Comparison of ENCODE assay signal across 23 cellular contexts in genomic region chr6:21891065-21891464, GRCh38.
DNase-seq lines count a peak whose midpoint lies in the region; ATAC-seq, FAIRE-seq and TF ChIP-seq lines count a peak whose summit lies in the region.
"Had no signal": no experiment of that assay in that cellular context is flagged by ENCODE, and none has a peak within 500 bp of the region (broad histone marks: within the 10 kb centered on the region; RNA-seq: fewer than 3 reads in every experiment).

No MANE protein-coding gene starts in this region.

- H3K14ac ChIP-seq in H9 (ENCODE audit: insufficient read depth, low read length) (no peak overlapping the region), mesenchymal stem cell (ENCODE audit: low read length in 2 of 2) (peak overlapping the region in 1 of 2 experiments; percentile 84)

- no peak overlapping the region for H4K5ac ChIP-seq in H9 (ENCODE audit: insufficient read length, low read depth, low read length)

- no peaks in the 10 kb centered on the region for H3K9me1 ChIP-seq in endothelial cell of umbilical vein (replicated peaks; ENCODE audit: control insufficient read depth, extremely low read depth, insufficient read depth, low read length)

- H3K9ac ChIP-seq in H9 (ENCODE audit: extremely low read depth, insufficient read length, low read length), result no peak overlapping the region
- H3K9ac ChIP-seq in endothelial cell of umbilical vein (replicated peaks; ENCODE audit: extremely low read depth, insufficient read depth, low read length), result no peak overlapping the region
- H3K9ac ChIP-seq in mesenchymal stem cell (ENCODE audit: low read length), result no peak overlapping the region

- no peaks in the 10 kb centered on the region for H3K36me3 ChIP-seq in endothelial cell of umbilical vein (ENCODE audit: control insufficient read depth in 2 of 2, extremely low read depth in 1 of 2, insufficient read depth in 2 of 2, low read length in 2 of 2)
- no peaks in the 10 kb centered on the region for H3K36me3 ChIP-seq in mesenchymal stem cell (ENCODE audit: control insufficient read depth in 1 of 2, insufficient read depth in 2 of 2, low read depth in 1 of 2, low read length in 2 of 2)
- H3K36me3 ChIP-seq: SJSA1 had no signal

- H2AK5ac ChIP-seq in H9 (ENCODE audit: insufficient read length, low read length) (no peak overlapping the region), mesenchymal stem cell (ENCODE audit: low read length, severe bottlenecking) (peak overlapping the region; percentile 70)

- H4K91ac ChIP-seq in H9 (ENCODE audit: insufficient read length, low read depth, low read length) (no peak overlapping the region), mesenchymal stem cell (ENCODE audit: low read length) (no peak overlapping the region)

- TF ChIP-seq CTCF in A549 (IDR thresholded peaks at IDR 0.05) (no peak), H9 (conservative IDR thresholded peaks at IDR 0.05) (no peak), endothelial cell of umbilical vein (IDR thresholded peaks at IDR 0.05; ENCODE audit: extremely low read depth in 1 of 2, insufficient read depth in 1 of 2, low read depth in 1 of 2, low read length in 2 of 2) (no peak)

- H3K56ac ChIP-seq in H9 (ENCODE audit: insufficient read length, low read depth, low read length), result no peak overlapping the region

- 87% methylated on average over 3 of the region's 3 CpGs for WGBS in A549 (ENCODE audit: missing lambda C conversion rate)
- no CpG with 5 or more reads among the region's 3 CpGs for WGBS in H9 (ENCODE audit: extremely low coverage, insufficient read length, low lambda C conversion rate)
- 58% methylated on average over 3 of the region's 3 CpGs for WGBS in mesenchymal stem cell

- H2BK15ac ChIP-seq in H9 (ENCODE audit: low read depth, low read length), result no peak overlapping the region
- H2BK15ac ChIP-seq in mesenchymal stem cell (ENCODE audit: low read depth, poor library complexity, severe bottlenecking), result no peak overlapping the region

- no peak overlapping the region for H3K4me3 Mint-ChIP-seq in H9

- ATAC-seq in A549, result no peak
- no peak for ATAC-seq in HG02763 (IDR thresholded peaks at IDR 0.05; ENCODE audit: unreplicated experiment)
- ATAC-seq in HG03457 (IDR thresholded peaks at IDR 0.05; ENCODE audit: unreplicated experiment), result no peak
- ATAC-seq: K562 had no signal

- no peaks in the 10 kb centered on the region for H4K20me1 ChIP-seq in H9 (ENCODE audit: control insufficient read depth, insufficient read depth, insufficient read length)
- no peaks in the 10 kb centered on the region for H4K20me1 ChIP-seq in endothelial cell of umbilical vein (replicated peaks; ENCODE audit: control insufficient read depth, extremely low read depth, insufficient read depth, low read length)

- peaks cover 19 to 22% of the 10 kb centered on the region in 2 experiments for H3K4me1 Mint-ChIP-seq in H9

- TF ChIP-seq POLR2A in A549 (IDR thresholded peaks at IDR 0.05; ENCODE audit: low read length), result no peak
- TF ChIP-seq POLR2A in endothelial cell of umbilical vein (IDR thresholded peaks at IDR 0.05; ENCODE audit: low read depth, low read length), result no peak

- H3K23ac ChIP-seq in H9 (ENCODE audit: insufficient read length, low read depth, low read length) (no peak overlapping the region), mesenchymal stem cell (ENCODE audit: low read length in 2 of 2) (no peak overlapping the region)

- H2BK12ac ChIP-seq in H9 (ENCODE audit: insufficient read length, low read depth, low read length), result no peak overlapping the region
- no peak overlapping the region for H2BK12ac ChIP-seq in mesenchymal stem cell (ENCODE audit: low read length in 2 of 2)

- H3K79me1 ChIP-seq in H9 (ENCODE audit: insufficient read depth, low read depth, low read length, poor library complexity, severe bottlenecking), result peaks cover 4% of the 10 kb centered on the region
- H3K79me1 ChIP-seq in mesenchymal stem cell (replicated peaks; ENCODE audit: low read length, poor library complexity, severe bottlenecking), result peaks cover 1% of the 10 kb centered on the region

- H3K27ac ChIP-seq in A549, result peak overlapping the region; percentile 3 to 32; a peak in 1 of 6 replicates
- H3K27ac ChIP-seq in H9 (ENCODE audit: insufficient read length, low read depth, low read length), result no peak overlapping the region
- no peak overlapping the region for H3K27ac ChIP-seq in endothelial cell of umbilical vein (ENCODE audit: insufficient read depth, low read depth, low read length)
- H3K27ac ChIP-seq in mesenchymal stem cell (ENCODE audit: low read length, poor library complexity, severe bottlenecking), result no peak overlapping the region
- H3K27ac ChIP-seq: SJSA1 had no signal

- H3K4me3 ChIP-seq in A549 (no peak overlapping the region), endothelial cell of umbilical vein (replicated peaks in 1 of 3; ENCODE audit: insufficient read depth in 1 of 3, low read depth in 1 of 3, low read length in 3 of 3) (no peak overlapping the region), mesenchymal stem cell (ENCODE audit: insufficient read depth in 1 of 2, low read depth in 1 of 2, low read length in 2 of 2) (no peak overlapping the region)
- H3K4me3 ChIP-seq: K562, SJSA1 had no signal

- H2AFZ ChIP-seq in H9 (ENCODE audit: low read length) (no peak overlapping the region), endothelial cell of umbilical vein (ENCODE audit: low read depth, low read length) (no peak overlapping the region), mesenchymal stem cell (ENCODE audit: low read depth, low read length) (no peak overlapping the region)

- POLR2A ChIA-PET in A549 (lab: Yijun Ruan, JAX) (no interaction called here), endothelial cell of umbilical vein (lab: Charles Lee) (no interaction called here)

- FAIRE-seq in A549 (lab: Jason Lieb, UNC) (no peak), endothelial cell of umbilical vein (lab: Jason Lieb, UNC) (peak; percentile 24)
- FAIRE-seq: K562 had no signal

- intact Hi-C loops in endothelial cell of umbilical vein (cut with micrococcal nuclease), result no loop called here

- H3K18ac ChIP-seq in H9 (ENCODE audit: insufficient read length, low read depth, low read length) (no peak overlapping the region), mesenchymal stem cell (ENCODE audit: low read depth in 1 of 2, low read length in 2 of 2) (no peak overlapping the region)

- no peaks in the 10 kb centered on the region for H3K27me3 Mint-ChIP-seq in H9 (ENCODE audit: low read depth)

- H2BK120ac ChIP-seq in H9 (ENCODE audit: low read depth, low read length, poor library complexity, severe bottlenecking) (no peak overlapping the region), mesenchymal stem cell (ENCODE audit: low read depth, low read length) (no peak overlapping the region)

- H3T11ph ChIP-seq in H9 (ENCODE audit: low read length), result no peak overlapping the region

- H2BK5ac ChIP-seq in H9 (ENCODE audit: insufficient read length, low read length) (no peak overlapping the region), mesenchymal stem cell (ENCODE audit: low read depth, low read length, poor library complexity, severe bottlenecking) (no peak overlapping the region)

- no peak for TF ChIP-seq RAD21 in A549 (conservative IDR thresholded peaks at IDR 0.05 in 1 of 2, IDR thresholded peaks at IDR 0.05 in 1 of 2)

- dilution Hi-C loops in endothelial cell of umbilical vein (cut with MboI; ENCODE audit: extremely low pct_ligation_motif_present, low sequenced_read_pairs), result no loop called here

- H3K27me3 ChIP-seq in H9 (ENCODE audit: insufficient read depth, low read length) (no peaks in the 10 kb centered on the region), endothelial cell of umbilical vein (ENCODE audit: control insufficient read depth in 2 of 2, insufficient read depth in 2 of 2, low read length in 2 of 2) (no peaks in the 10 kb centered on the region), mesenchymal stem cell (ENCODE audit: control insufficient read depth in 1 of 2, insufficient read depth in 1 of 2, low read length in 2 of 2) (no peaks in the 10 kb centered on the region)
- H3K27me3 ChIP-seq: SJSA1 had no signal

- peaks cover 5 to 13% (median 10%) of the 10 kb centered on the region in 3 experiments; a peak in 6 of 7 replicates for H3K36me3 Mint-ChIP-seq in H9 (ENCODE audit: insufficient read depth in 1 of 3, low read depth in 3 of 3)

- H2BK20ac ChIP-seq in H9 (ENCODE audit: low read depth, low read length, poor library complexity, severe bottlenecking), result no peak overlapping the region

- H3K4ac ChIP-seq in H9 (ENCODE audit: low read depth, low read length) (no peak overlapping the region), mesenchymal stem cell (ENCODE audit: low read depth in 1 of 2, low read length in 2 of 2) (no peak overlapping the region)

- H3K9me3 ChIP-seq in A549, result no peaks in the 10 kb centered on the region
- no peaks in the 10 kb centered on the region for H3K9me3 ChIP-seq in H9 (ENCODE audit: control insufficient read depth, low read depth, low read length)
- no peaks in the 10 kb centered on the region for H3K9me3 ChIP-seq in endothelial cell of umbilical vein (replicated peaks; ENCODE audit: control insufficient read depth, insufficient read depth, low read length)
- H3K9me3 ChIP-seq in mesenchymal stem cell (ENCODE audit: control insufficient read depth, low read length), result no peaks in the 10 kb centered on the region
- H3K9me3 ChIP-seq: SJSA1 had no signal

- DNase-seq in A549 (ENCODE audit: low read depth in 1 of 2, low spot score in 1 of 2) (no peak), H9 (peak; percentile 47), endothelial cell of umbilical vein (ENCODE audit: low read depth, low spot score) (no peak), mesenchymal stem cell (no peak), foreskin melanocyte (no peak), islet precursor cell (no peak)
- DNase-seq: 8988T, Calu3, DMS79 treated with DMSO at 0.1 percent for 48 hours, HCEC 1CT, Kasumi-1, NCI-H1092 treated with DMSO at 0.1 percent for 48 hours, NCI-H1436, NCI-H1930, NCI-H446 treated with DMSO at 0.1 percent for 48 hours, NCI-H526, NCI-H82, Right ventricle myocardium superior, RPMI8226 had no signal

- H3K79me2 ChIP-seq in H9 (ENCODE audit: insufficient read depth, low read length) (peaks cover 10% of the 10 kb centered on the region; the same call in 1 of the 2 replicates), endothelial cell of umbilical vein (ENCODE audit: control insufficient read depth, insufficient read depth, low read length) (no peaks in the 10 kb centered on the region)

- H3K4me2 ChIP-seq in A549 (no peak overlapping the region), H9 (ENCODE audit: insufficient read depth, insufficient read length, low read length) (no peak overlapping the region), endothelial cell of umbilical vein (ENCODE audit: insufficient read depth, low read length) (no peak overlapping the region), mesenchymal stem cell (ENCODE audit: low read length, poor library complexity, severe bottlenecking) (no peak overlapping the region)

- H4K8ac ChIP-seq in H9 (replicated peaks; ENCODE audit: insufficient read length, low read depth, low read length) (no peak overlapping the region), mesenchymal stem cell (ENCODE audit: low read length) (no peak overlapping the region)

- TF ChIP-seq EP300 in A549 (IDR thresholded peaks at IDR 0.05), result no peak

- no peaks in the 10 kb centered on the region; a peak in 1 of 5 replicates for H3K9me3 Mint-ChIP-seq in H9

- BruUV-seq in endothelial cell of umbilical vein (replicated peaks; lab: Mats Ljungman, UMichigan), result no TSS peak

- H3K23me2 ChIP-seq in H9 (ENCODE audit: insufficient read length, low read depth, low read length, poor library complexity, severe bottlenecking), result no peaks in the 10 kb centered on the region

- CTCF ChIA-PET in A549 (lab: Yijun Ruan, JAX), result interaction anchor here (1.0 kb wide), 1 partner anchor 103 kb away, joined by 3 read pairs; no protein-coding TSS in a partner anchor
- CTCF ChIA-PET in endothelial cell of umbilical vein (lab: Charles Lee), result interaction anchor here (0.9 kb wide), 1 partner anchor 8 kb away, joined by 3 read pairs; no protein-coding TSS in a partner anchor

- peaks cover 29% of the 10 kb centered on the region for H3K4me1 ChIP-seq in A549
- H3K4me1 ChIP-seq in H9 (ENCODE audit: insufficient read depth, low read length), result peaks cover 4% of the 10 kb centered on the region; the same call in 1 of the 2 replicates
- H3K4me1 ChIP-seq in endothelial cell of umbilical vein (ENCODE audit: control insufficient read depth, extremely low read depth, insufficient read depth, low read length), result peaks cover 19% of the 10 kb centered on the region
- H3K4me1 ChIP-seq in mesenchymal stem cell (ENCODE audit: control insufficient read depth, insufficient read depth, low read depth, low read length), result peaks cover 5% of the 10 kb centered on the region

- H3K27ac Mint-ChIP-seq in H9, result peak overlapping the region; percentile 44 to 92 (median 58); a peak in 4 of 7 replicates

Comparison
In these comparisons a context has a peak if more than half of its experiments do, and no peak if none do; other contexts are left out.
1. H3K27ac ChIP-seq: peak in A549 (2 of 2); none in H9 (single experiment), endothelial cell of umbilical vein (single experiment) and mesenchymal stem cell (single experiment).